In genomic region chr16:58461056-58461455, GRCh38 we compare ENCODE assay signal across 31 cellular contexts. TPM values are rescaled to one million over a fixed set of nuclear protein-coding genes. Genes with fewer than 3 reads are reported as not detected.
DNase-seq lines count a peak whose midpoint lies in the region; ATAC-seq, FAIRE-seq and TF ChIP-seq lines count a peak whose summit lies in the region.
"Had no signal": no experiment of that assay in that cellular context is flagged by ENCODE, and none has a peak within 500 bp of the region (broad histone marks: within the 10 kb centered on the region; RNA-seq: fewer than 3 reads in every experiment).

No MANE protein-coding gene starts in this region.

- CTCF ChIA-PET in mammary epithelial cell (lab: Charles Lee; ENCODE audit: low non-redundant PET), result no interaction called here
- CTCF ChIA-PET in K562 (lab: Yijun Ruan, JAX; ENCODE audit: low intra/inter-chr PET ratio), result no interaction called here

- H3K36me3 ChIP-seq in mammary epithelial cell (ENCODE audit: insufficient read depth, low read length), result no peaks in the 10 kb centered on the region
- H3K36me3 ChIP-seq in breast epithelium, result no peaks in the 10 kb centered on the region
- H3K36me3 ChIP-seq in K562 (ENCODE audit: control insufficient read depth, insufficient read depth, low read length), result no peaks in the 10 kb centered on the region
- H3K36me3 ChIP-seq in neural progenitor cell, result no peaks in the 10 kb centered on the region
- H3K36me3 ChIP-seq in uterus, result no peaks in the 10 kb centered on the region
- H3K36me3 ChIP-seq in smooth muscle cell (ENCODE audit: low read depth), result no peaks in the 10 kb centered on the region
- H3K36me3 ChIP-seq: neutrophil, prostate gland had no signal

- intact Hi-C loops in mammary epithelial cell (cut with micrococcal nuclease), result no loop called here
- intact Hi-C loops in breast epithelium (cut with DNase I; ENCODE audit: low total_unique reads), result no loop called here
- intact Hi-C loops in K562 (cut with micrococcal nuclease), result no loop called here
- intact Hi-C loops in uterus (cut with DNase I; ENCODE audit: low total_unique reads), result no loop called here

- no peaks in the 10 kb centered on the region for H3K9me3 Mint-ChIP-seq in neural progenitor cell
- H3K9me3 Mint-ChIP-seq in stimulated activated naive B cell treated with anti-CD40 and anti-IgM and Interleukin-4, amounts not matched to agents 10 μg/mL and 1 μg/mL and 100 μg/mL, for 72 hours, result peaks cover 0 to 2% of the 10 kb centered on the region in 2 donors
- H3K9me3 Mint-ChIP-seq: activated naive CD8-positive, alpha-beta T cell treated with anti-CD3 and anti-CD28 coated beads, Interleukin-2, amount 10 ng/mL, durations not matched to agents 7 days and 5 days; CD4-positive, CD25-positive, alpha-beta regulatory T cell; IgD-negative memory B cell; T-helper 2 cell treated with Interferon-gamma antibody and Interleukin-4, amounts not matched to agents 5 μg/mL and 100 μg/mL, for 36 hours had no signal

- H2AFZ ChIP-seq in mammary epithelial cell (ENCODE audit: low read depth, low read length), result no peak overlapping the region
- no peak overlapping the region for H2AFZ ChIP-seq in K562 (ENCODE audit: low read depth, low read length)
- H2AFZ ChIP-seq in neural progenitor cell (replicated peaks), result no peak overlapping the region
- no peak overlapping the region for H2AFZ ChIP-seq in smooth muscle cell (ENCODE audit: low read depth)
- H2AFZ ChIP-seq: GM23248 had no signal

- H3K4me1 Mint-ChIP-seq in neural progenitor cell, result peaks cover 20% of the 10 kb centered on the region
- peaks cover 17 to 30% of the 10 kb centered on the region in 2 donors for H3K4me1 Mint-ChIP-seq in stimulated activated naive B cell treated with anti-CD40 and anti-IgM and Interleukin-4, amounts not matched to agents 10 μg/mL and 1 μg/mL and 100 μg/mL, for 72 hours

- FAIRE-seq in K562 (lab: Jason Lieb, UNC), result no peak
- FAIRE-seq: D721Med, endothelial cell of umbilical vein, GM12891 had no signal

- no TSS peak for BruUV-seq in mammary epithelial cell (replicated peaks; lab: Mats Ljungman, UMichigan)
- no TSS peak for BruUV-seq in K562 (replicated peaks; lab: Mats Ljungman, UMichigan)

- H3K9me1 ChIP-seq in K562 (ENCODE audit: control insufficient read depth, insufficient read depth, low read length), result peaks cover 3% of the 10 kb centered on the region

- H3K27me3 ChIP-seq in mammary epithelial cell (ENCODE audit: insufficient read depth, low read length) (peaks cover 20% of the 10 kb centered on the region), breast epithelium (peaks cover 5 to 36% of the 10 kb centered on the region in 2 donors), K562 (ENCODE audit: control insufficient read depth in 2 of 2, insufficient read depth in 2 of 2, low read length in 2 of 2) (peaks cover 11 to 38% of the 10 kb centered on the region in 2 experiments), neural progenitor cell (peaks cover 67% of the 10 kb centered on the region), uterus (no peaks in the 10 kb centered on the region), smooth muscle cell (ENCODE audit: low read depth) (peaks cover 51% of the 10 kb centered on the region)
- H3K27me3 ChIP-seq: testis had no signal

- H3K9me3 ChIP-seq in mammary epithelial cell (replicated peaks; ENCODE audit: insufficient read depth, low read length), result no peaks in the 10 kb centered on the region
- no peaks in the 10 kb centered on the region for H3K9me3 ChIP-seq in breast epithelium
- H3K9me3 ChIP-seq in K562 (replicated peaks; ENCODE audit: control insufficient read depth, insufficient read depth, low read depth, low read length), result no peaks in the 10 kb centered on the region
- no peaks in the 10 kb centered on the region for H3K9me3 ChIP-seq in neural progenitor cell (ENCODE audit: low read depth)
- H3K9me3 ChIP-seq in uterus, result no peaks in the 10 kb centered on the region
- no peaks in the 10 kb centered on the region for H3K9me3 ChIP-seq in smooth muscle cell (replicated peaks; ENCODE audit: low read depth)
- H3K9me3 ChIP-seq: neutrophil, prostate gland, testis had no signal

- no peak overlapping the region for H3K4me3 ChIP-seq in mammary epithelial cell (replicated peaks in 1 of 3; ENCODE audit: insufficient read depth in 1 of 3, low read depth in 2 of 3, low read length in 3 of 3)
- H3K4me3 ChIP-seq in breast epithelium, result no peak overlapping the region
- no peak overlapping the region for H3K4me3 ChIP-seq in K562
- H3K4me3 ChIP-seq in neural progenitor cell, result no peak overlapping the region
- no peak overlapping the region for H3K4me3 ChIP-seq in uterus
- no peak overlapping the region for H3K4me3 ChIP-seq in smooth muscle cell
- H3K4me3 ChIP-seq: dorsolateral prefrontal cortex, GM23248, prostate gland, testis had no signal

- no peak overlapping the region for H3K27ac ChIP-seq in mammary epithelial cell (ENCODE audit: insufficient read depth, low read depth, low read length)
- H3K27ac ChIP-seq in breast epithelium, result no peak overlapping the region
- H3K27ac ChIP-seq in K562 (ENCODE audit: extremely low read depth, low read depth, low read length), result no peak overlapping the region
- no peak overlapping the region for H3K27ac ChIP-seq in neural progenitor cell
- peak overlapping the region in 1 of 2 donors; percentile 64 for H3K27ac ChIP-seq in uterus
- H3K27ac ChIP-seq in smooth muscle cell (ENCODE audit: low read depth), result no peak overlapping the region
- H3K27ac ChIP-seq: GM23248, neutrophil, prostate gland, testis had no signal

- TF ChIP-seq CTCF in mammary epithelial cell (conservative IDR thresholded peaks at IDR 0.05 in 1 of 2, IDR thresholded peaks at IDR 0.05 in 1 of 2; ENCODE audit: extremely low read depth in 1 of 2, insufficient read depth in 1 of 2, low read depth in 1 of 2, low read length in 2 of 2) (no peak), breast epithelium (IDR thresholded peaks at IDR 0.05) (no peak), K562 (IDR thresholded peaks at IDR 0.05 in 2 of 3, conservative IDR thresholded peaks at IDR 0.05 in 1 of 3; ENCODE audit: insufficient read depth in 2 of 3, low read depth in 1 of 3, low read length in 3 of 3) (no peak), neural progenitor cell (IDR thresholded peaks at IDR 0.05) (no peak), uterus (IDR thresholded peaks at IDR 0.05) (no peak), smooth muscle cell (IDR thresholded peaks at IDR 0.05; ENCODE audit: borderline replicate concordance, insufficient read depth, poor library complexity, severe bottlenecking) (no peak)

- POLR2A ChIA-PET in K562 (lab: Yijun Ruan, JAX), result interaction anchor here (1.0 kb wide), 1 partner anchor 9 kb away, joined by 3 read pairs; no protein-coding TSS in a partner anchor

- no peak overlapping the region for H3K9ac ChIP-seq in mammary epithelial cell (ENCODE audit: insufficient read depth, low read length)
- H3K9ac ChIP-seq in K562 (ENCODE audit: insufficient read depth in 1 of 2, low read depth in 2 of 2, low read length in 2 of 2), result no peak overlapping the region
- no peak overlapping the region for H3K9ac ChIP-seq in neural progenitor cell
- no peak overlapping the region for H3K9ac ChIP-seq in smooth muscle cell (ENCODE audit: low read depth)
- H3K9ac ChIP-seq: GM23248 had no signal

- dilution Hi-C loops in mammary epithelial cell (cut with HindIII; ENCODE audit: low sequenced_read_pairs), result no loop called here

- ATAC-seq in K562, result peak; percentile 40; the same call in 2 of the 3 replicates
- no peak for ATAC-seq in stimulated activated naive B cell treated with anti-CD40 and anti-IgM and Interleukin-4, amounts not matched to agents 10 μg/mL and 1 μg/mL and 100 μg/mL, for 72 hours (replicated peaks)
- ATAC-seq: stimulated activated naive CD8-positive, alpha-beta T cell treated with anti-CD3 and anti-CD28 coated beads, Interleukin-15, Interleukin-2, amounts not matched to agents 100 U/mL and 50 U/mL, for 24 hours had no signal

- H3F3A ChIP-seq in neural progenitor cell (ENCODE audit: low read depth), result peaks cover 38% of the 10 kb centered on the region
- H3F3A ChIP-seq in smooth muscle cell (ENCODE audit: low read depth), result no peaks in the 10 kb centered on the region

- no peak for TF ChIP-seq EP300 in K562 (IDR thresholded peaks at IDR 0.05; ENCODE audit: low read length)

- H3K36me3 Mint-ChIP-seq in neural progenitor cell, result peaks cover 2% of the 10 kb centered on the region
- H3K36me3 Mint-ChIP-seq in stimulated activated naive B cell treated with anti-CD40 and anti-IgM and Interleukin-4, amounts not matched to agents 10 μg/mL and 1 μg/mL and 100 μg/mL, for 72 hours, result no peaks in the 10 kb centered on the region
- H3K36me3 Mint-ChIP-seq: activated naive CD8-positive, alpha-beta T cell treated with anti-CD3 and anti-CD28 coated beads, Interleukin-2, amount 10 ng/mL, durations not matched to agents 7 days and 5 days; CD4-positive, CD25-positive, alpha-beta regulatory T cell; IgD-negative memory B cell had no signal

- in situ Hi-C loops in mammary epithelial cell (cut with MboI; ENCODE audit: low sequenced_read_pairs in 2 of 2), result no loop called here
- in situ Hi-C loops in K562 (cut with MboI), result no loop called here

- peaks cover 40% of the 10 kb centered on the region for H3K27me3 Mint-ChIP-seq in neural progenitor cell (ENCODE audit: insufficient read depth, low read depth)
- H3K27me3 Mint-ChIP-seq in stimulated activated naive B cell treated with anti-CD40 and anti-IgM and Interleukin-4, amounts not matched to agents 10 μg/mL and 1 μg/mL and 100 μg/mL, for 72 hours, result peaks cover 27 to 34% of the 10 kb centered on the region in 2 donors

- no peak overlapping the region for H3K27ac Mint-ChIP-seq in neural progenitor cell
- no peak overlapping the region for H3K27ac Mint-ChIP-seq in stimulated activated naive B cell treated with anti-CD40 and anti-IgM and Interleukin-4, amounts not matched to agents 10 μg/mL and 1 μg/mL and 100 μg/mL, for 72 hours
- H3K27ac Mint-ChIP-seq: activated naive CD8-positive, alpha-beta T cell treated with anti-CD3 and anti-CD28 coated beads, Interleukin-2, amount 10 ng/mL, durations not matched to agents 7 days and 5 days; IgD-negative memory B cell; T-helper 2 cell treated with Interferon-gamma antibody and Interleukin-4, amounts not matched to agents 5 μg/mL and 100 μg/mL, for 36 hours had no signal

- TF ChIP-seq RAD21 in K562 (CRISPR knock-in tag; conservative IDR thresholded peaks at IDR 0.05 in 1 of 2, IDR thresholded peaks at IDR 0.05 in 1 of 2), result no peak

- WGBS in mammary epithelial cell (ENCODE audit: low coverage, missing lambda C conversion rate), result 60% methylated on average over 1 of the region's 5 CpGs
- WGBS in K562 (ENCODE audit: insufficient coverage, low coverage, missing lambda C conversion rate), result 17% methylated on average over 5 of the region's 5 CpGs
- 78% methylated on average over 5 of the region's 5 CpGs for WGBS in smooth muscle cell (ENCODE audit: low lambda C conversion rate)

- H3K4me2 ChIP-seq in mammary epithelial cell (ENCODE audit: insufficient read depth, low read depth, low read length), result no peak overlapping the region
- H3K4me2 ChIP-seq in K562 (ENCODE audit: insufficient read depth, low read length), result no peak overlapping the region
- H3K4me2 ChIP-seq in neural progenitor cell, result no peak overlapping the region
- H3K4me2 ChIP-seq in smooth muscle cell, result no peak overlapping the region

- H3K79me2 ChIP-seq in mammary epithelial cell (ENCODE audit: insufficient read depth, low read length) (no peaks in the 10 kb centered on the region), K562 (ENCODE audit: control insufficient read depth, insufficient read depth, low read length) (no peaks in the 10 kb centered on the region), neural progenitor cell (ENCODE audit: low read depth) (no peaks in the 10 kb centered on the region), smooth muscle cell (ENCODE audit: low read depth) (no peaks in the 10 kb centered on the region)

- H3K4me1 ChIP-seq in mammary epithelial cell (ENCODE audit: insufficient read depth, low read length) (peaks cover 15% of the 10 kb centered on the region), breast epithelium (peaks cover 0 to 12% of the 10 kb centered on the region in 2 donors), K562 (replicated peaks in 1 of 2; ENCODE audit: control insufficient read depth in 2 of 2, insufficient read depth in 2 of 2, low read length in 2 of 2) (peaks cover 12 to 19% of the 10 kb centered on the region in 2 experiments; a peak in 4 of 5 replicates), neural progenitor cell (peaks cover 3% of the 10 kb centered on the region), uterus (no peaks in the 10 kb centered on the region), smooth muscle cell (ENCODE audit: low read depth) (peaks cover 3% of the 10 kb centered on the region)

- peak; percentile 17 for DNase-seq in mammary epithelial cell
- DNase-seq in breast epithelium (ENCODE audit: low spot score in 2 of 2), result no peak
- peak; percentile 10 for DNase-seq in NCI-H82 treated with DMSO at 0.1 percent for 48 hours (lab: John Stamatoyannopoulos, UW; ENCODE audit: unreplicated experiment)
- DNase-seq in K562 (ENCODE audit: extremely low read depth in 1 of 4, low spot score in 3 of 4), result peak in 1 of 4 experiments; percentile 23
- peak; percentile 11 for DNase-seq in neural progenitor cell (ENCODE audit: low spot score)
- DNase-seq in stimulated activated naive B cell treated with anti-CD40 and anti-IgM and Interleukin-4, amounts not matched to agents 10 μg/mL and 1 μg/mL and 100 μg/mL, for 72 hours, result no peak
- no peak for DNase-seq in uterus
- DNase-seq in smooth muscle cell (lab: John Stamatoyannopoulos, UW; ENCODE audit: unreplicated experiment), result no peak
- DNase-seq: 8988T; activated CD4-positive, alpha-beta T cell treated with anti-CD3 and anti-CD28 coated beads for 4 hours; activated CD8-positive, alpha-beta memory T cell treated with anti-CD3 and anti-CD28 coated beads for 24 hours; activated effector memory CD4-positive, alpha-beta T cell treated with anti-CD3 and anti-CD28 coated beads, Interleukin-2, amount 50 U/mL, for 16 hours; activated naive CD8-positive, alpha-beta T cell treated with anti-CD3 and anti-CD28 coated beads, Interleukin-2, amount 10 ng/mL, durations not matched to agents 7 days and 5 days; CD4-positive, CD25-positive, alpha-beta regulatory T cell; cerebellar nuclear complex; dorsolateral prefrontal cortex; GM23248; head of caudate nucleus; mesenchymal stem cell; NCI-H1092 treated with DMSO at 0.1 percent for 48 hours; NCI-H2029; NCI-H524 treated with DMSO at 0.1 percent for 48 hours; stimulated activated naive CD8-positive, alpha-beta T cell treated with anti-CD3 and anti-CD28 coated beads, Interleukin-15, Interleukin-2, amounts not matched to agents 100 U/mL and 50 U/mL, for 24 hours; testis had no signal

- H4K20me1 ChIP-seq in mammary epithelial cell (ENCODE audit: insufficient read depth, low read length) (no peaks in the 10 kb centered on the region), K562 (replicated peaks; ENCODE audit: control insufficient read depth, insufficient read depth, low read length) (peaks cover 6% of the 10 kb centered on the region; the same call in 1 of the 2 replicates), neural progenitor cell (ENCODE audit: low read depth) (no peaks in the 10 kb centered on the region), smooth muscle cell (ENCODE audit: low read depth) (no peaks in the 10 kb centered on the region)

- no peak overlapping the region for H3K4me3 Mint-ChIP-seq in neural progenitor cell
- H3K4me3 Mint-ChIP-seq in stimulated activated naive B cell treated with anti-CD40 and anti-IgM and Interleukin-4, amounts not matched to agents 10 μg/mL and 1 μg/mL and 100 μg/mL, for 72 hours, result no peak overlapping the region
- H3K4me3 Mint-ChIP-seq: activated naive CD8-positive, alpha-beta T cell treated with anti-CD3 and anti-CD28 coated beads, Interleukin-2, amount 10 ng/mL, durations not matched to agents 7 days and 5 days; T-helper 2 cell treated with Interferon-gamma antibody and Interleukin-4, amounts not matched to agents 5 μg/mL and 100 μg/mL, for 36 hours had no signal

- TF ChIP-seq POLR2A in breast epithelium (IDR thresholded peaks at IDR 0.05) (no peak), K562 (conservative IDR thresholded peaks at IDR 0.05) (no peak), uterus (IDR thresholded peaks at IDR 0.05) (no peak)

RNA-seq across cellular contexts. Expression of gene NDRG4, which starts 38.9 kb away (rescaled TPM):
- total RNA-seq in mammary epithelial cell (1 to 10 TPM; 3.8 to 5.0 TPM), breast epithelium (10 to 100 TPM in 1 of 3 donors, 1 to 10 TPM in 2; 3.7 to 35.0 (median 5.6) TPM), K562 (2014; rRNA removed) (0.18 and 0.37 TPM in 2 replicates), K562 (2014; rRNA removed; fragmentation: Illumina TruSeq; extraction: Trizol) (0.22 and 0.62 TPM in 2 replicates), K562 (2015; rRNA removed; fragmentation: Illumina TruSeq; extraction: Trizol) (0.14 and 0.26 TPM in 2 replicates), K562 (2021) (0.85 and 0.95 TPM in 2 replicates), neural progenitor cell (ENCODE audit: low replicate concordance) (14.6 and 18.8 TPM in 2 replicates), uterus (10 to 100 TPM; 16.0 to 89.4 (median 56.1) TPM), smooth muscle cell (9.9 and 17.1 TPM in 2 replicates)
- polyA plus RNA-seq in mammary epithelial cell (0.44 TPM), K562 (2011; rRNA removed) (0.24 and 0.61 TPM in 2 replicates), K562 (2014; fragmentation: Illumina TruSeq; extraction: Trizol) (0.14 and 0.28 TPM in 2 replicates), K562 (2014; fragmentation: Nextera tagmentation; extraction: Ambion mirVana) (under 1 TPM; 0.06 to 0.07 TPM), K562 (2014; rRNA removed) (0.53 and 0.81 TPM in 2 replicates), smooth muscle cell (21.0 and 23.0 TPM in 2 replicates)
- polyA minus RNA-seq in mammary epithelial cell, result not detected
- total RNA-seq in K562 (2011; cell fraction: chromatin; rRNA removed; ENCODE audit: low replicate concordance), result 1.3 and 1.9 TPM in 2 replicates
- total RNA-seq in K562 (2011; cell fraction: nucleolus; rRNA removed), result 1.8 TPM in 2 replicates
- total RNA-seq in K562 (2011; cell fraction: nucleoplasm; rRNA removed), result 0.51 and 2.0 TPM in 2 replicates
- polyA plus RNA-seq in K562 (2011; cell fraction: cytosol; rRNA removed), result 0.65 and 0.98 TPM in 2 replicates
- polyA plus RNA-seq in K562 (2011; cell fraction: nucleus; rRNA removed), result 2.1 and 3.5 TPM in 2 replicates
- polyA plus RNA-seq in K562 (2012), result 0.85 and 1.0 TPM in 2 replicates
- 0.24 and 0.42 TPM in 2 replicates for polyA minus RNA-seq in K562 (2011; rRNA and poly(A)+ RNA removed)
- 1.4 TPM in 1 of 2 replicates, not detected in the other for polyA minus RNA-seq in K562 (2011; cell fraction: cytosol; rRNA and poly(A)+ RNA removed)
- polyA minus RNA-seq in K562 (2011; cell fraction: nucleus; rRNA and poly(A)+ RNA removed), result 1.2 TPM in 2 replicates

RNA-seq across cellular contexts. Expression of gene SETD6, which starts 54.3 kb away (rescaled TPM):
- total RNA-seq in mammary epithelial cell, result 10 to 100 TPM; 12.5 to 14.4 TPM
- polyA plus RNA-seq in mammary epithelial cell, result 10.0 TPM
- polyA minus RNA-seq in mammary epithelial cell, result 7.2 TPM
- total RNA-seq in breast epithelium, result 10 to 100 TPM; 20.8 to 47.3 (median 44.9) TPM
- 102 and 113 TPM in 2 replicates for total RNA-seq in K562 (2011; cell fraction: chromatin; rRNA removed; ENCODE audit: low replicate concordance)
- 84.7 and 97.7 TPM in 2 replicates for total RNA-seq in K562 (2011; cell fraction: nucleolus; rRNA removed)
- total RNA-seq in K562 (2011; cell fraction: nucleoplasm; rRNA removed), result 88.4 and 88.6 TPM in 2 replicates
- total RNA-seq in K562 (2014; rRNA removed), result 28.1 and 33.9 TPM in 2 replicates
- total RNA-seq in K562 (2014; rRNA removed; fragmentation: Illumina TruSeq; extraction: Trizol), result 19.8 and 21.4 TPM in 2 replicates
- total RNA-seq in K562 (2015; rRNA removed; fragmentation: Illumina TruSeq; extraction: Trizol), result 19.3 and 20.2 TPM in 2 replicates
- total RNA-seq in K562 (2021), result 24.4 and 28.5 TPM in 2 replicates
- polyA plus RNA-seq in K562 (2011; rRNA removed), result 23.7 and 29.2 TPM in 2 replicates
- 11.1 and 23.6 TPM in 2 replicates for polyA plus RNA-seq in K562 (2011; cell fraction: cytosol; rRNA removed)
- polyA plus RNA-seq in K562 (2011; cell fraction: nucleus; rRNA removed), result 78.8 and 120 TPM in 2 replicates
- 17.5 and 21.5 TPM in 2 replicates for polyA plus RNA-seq in K562 (2012)
- 18.3 and 19.3 TPM in 2 replicates for polyA plus RNA-seq in K562 (2014; fragmentation: Illumina TruSeq; extraction: Trizol)
- polyA plus RNA-seq in K562 (2014; fragmentation: Nextera tagmentation; extraction: Ambion mirVana), result 1 to 10 TPM; 9.2 to 9.6 TPM
- polyA plus RNA-seq in K562 (2014; rRNA removed), result 37.2 and 40.9 TPM in 2 replicates
- 25.0 and 25.3 TPM in 2 replicates for polyA minus RNA-seq in K562 (2011; rRNA and poly(A)+ RNA removed)
- 9.0 and 16.0 TPM in 2 replicates for polyA minus RNA-seq in K562 (2011; cell fraction: cytosol; rRNA and poly(A)+ RNA removed)
- polyA minus RNA-seq in K562 (2011; cell fraction: nucleus; rRNA and poly(A)+ RNA removed), result 47.0 and 59.0 TPM in 2 replicates
- 25.0 and 34.8 TPM in 2 replicates for total RNA-seq in neural progenitor cell (ENCODE audit: low replicate concordance)
- 100 to 1,000 TPM in 1 of 4 donors, 10 to 100 TPM in 3; 22.4 to 157 (median 43.0) TPM for total RNA-seq in uterus
- total RNA-seq in smooth muscle cell, result 6.8 and 9.4 TPM in 2 replicates
- polyA plus RNA-seq in smooth muscle cell, result 8.3 and 8.4 TPM in 2 replicates

Comparison
In these comparisons a context has a peak if more than half of its experiments do, and no peak if none do; other contexts are left out.
1. DNase-seq: peak in mammary epithelial cell (single experiment), NCI-H82 treated with DMSO at 0.1 percent for 48 hours (single experiment) and neural progenitor cell (single experiment); none in breast epithelium (0 of 2), stimulated activated naive B cell treated with anti-CD40 and anti-IgM and Interleukin-4, amounts not matched to agents 10 μg/mL and 1 μg/mL and 100 μg/mL, for 72 hours (single experiment), uterus (0 of 2) and smooth muscle cell (single experiment).